4 cellular contexts compared by ENCODE assay signal in the genomic region with DNA sequence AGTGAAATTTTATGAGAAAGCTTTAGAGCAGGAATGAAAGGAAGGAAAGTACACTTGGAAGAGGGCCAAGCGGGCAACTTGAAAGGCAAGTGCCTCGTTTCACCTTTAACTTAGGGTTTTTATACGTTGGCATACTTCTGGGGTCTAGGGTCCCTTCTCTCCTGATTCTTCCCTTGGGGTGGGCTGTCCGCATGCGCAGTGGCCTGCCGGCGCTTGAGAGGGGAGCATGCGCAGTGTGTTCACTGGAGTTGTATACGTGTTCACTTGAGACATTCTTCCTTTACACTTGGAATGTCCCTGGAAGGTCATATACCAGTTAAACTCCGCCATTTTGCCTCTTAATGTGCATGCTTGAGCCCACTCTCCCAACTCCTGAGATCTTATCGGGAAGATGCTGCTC. TPM values are rescaled to one million over a fixed set of nuclear protein-coding genes. Genes with fewer than 3 reads are reported as not detected.
"Had no signal": no experiment of that assay in that cellular context is flagged by ENCODE, and none has a peak within 500 bp of the region (broad histone marks: within the 10 kb centered on the region; RNA-seq: fewer than 3 reads in every experiment).

No MANE protein-coding gene starts in this region.

RNA-seq across cellular contexts. Expression of a gene that starts 7.4 kb away (rescaled TPM):
- total RNA-seq: HT-29, HT1080, IMR-90 had no signal
- polyA plus RNA-seq: HepG2, IMR-90 had no signal

RNA-seq across cellular contexts. Expression of a gene that starts 7.8 kb away (rescaled TPM):
- total RNA-seq: HepG2, HT-29, IMR-90 had no signal
- polyA plus RNA-seq: HepG2 had no signal
